Comparison of ENCODE assay signal across 1 cellular context in the genomic region with DNA sequence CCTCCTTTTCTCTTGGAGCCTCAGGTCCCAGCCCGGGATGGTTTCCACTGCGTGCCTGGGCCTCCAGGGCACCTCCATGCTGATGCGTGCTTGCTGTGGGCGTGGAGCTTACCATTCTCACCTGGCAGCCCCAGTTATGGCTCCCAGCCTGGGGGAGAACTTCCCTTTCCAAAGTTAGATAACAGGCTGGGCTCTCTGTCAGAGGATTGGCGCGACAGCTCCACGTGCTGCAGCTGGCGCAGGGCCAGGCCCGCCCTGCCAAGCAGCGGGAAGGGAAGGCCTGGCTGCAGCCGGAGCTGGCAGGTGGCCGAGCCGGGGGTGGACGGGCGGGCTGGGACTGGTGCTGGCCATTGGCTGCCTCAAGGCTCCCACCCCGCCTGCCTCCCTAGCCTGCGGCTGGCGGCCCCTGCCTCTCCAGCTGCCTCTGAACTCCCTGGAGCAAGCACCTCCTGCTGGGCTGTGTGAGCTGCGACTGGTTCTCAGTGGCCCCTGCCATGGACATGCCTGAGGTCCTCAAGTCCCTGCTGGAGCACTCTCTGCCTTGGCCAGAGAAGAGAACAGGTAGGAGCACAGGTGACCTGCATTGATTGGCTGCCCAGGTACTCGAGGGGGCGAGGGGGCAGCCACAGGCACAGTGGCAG.
TF ChIP-seq lines count a peak whose summit lies in the region.

No MANE protein-coding gene starts in this region.

TF ChIP-seq in HEK293, 187 proteins besides CTCF, POLR2A, EP300 and RAD21 (continued from another document and continues in another):
- TF ChIP-seq, protein P1, sequence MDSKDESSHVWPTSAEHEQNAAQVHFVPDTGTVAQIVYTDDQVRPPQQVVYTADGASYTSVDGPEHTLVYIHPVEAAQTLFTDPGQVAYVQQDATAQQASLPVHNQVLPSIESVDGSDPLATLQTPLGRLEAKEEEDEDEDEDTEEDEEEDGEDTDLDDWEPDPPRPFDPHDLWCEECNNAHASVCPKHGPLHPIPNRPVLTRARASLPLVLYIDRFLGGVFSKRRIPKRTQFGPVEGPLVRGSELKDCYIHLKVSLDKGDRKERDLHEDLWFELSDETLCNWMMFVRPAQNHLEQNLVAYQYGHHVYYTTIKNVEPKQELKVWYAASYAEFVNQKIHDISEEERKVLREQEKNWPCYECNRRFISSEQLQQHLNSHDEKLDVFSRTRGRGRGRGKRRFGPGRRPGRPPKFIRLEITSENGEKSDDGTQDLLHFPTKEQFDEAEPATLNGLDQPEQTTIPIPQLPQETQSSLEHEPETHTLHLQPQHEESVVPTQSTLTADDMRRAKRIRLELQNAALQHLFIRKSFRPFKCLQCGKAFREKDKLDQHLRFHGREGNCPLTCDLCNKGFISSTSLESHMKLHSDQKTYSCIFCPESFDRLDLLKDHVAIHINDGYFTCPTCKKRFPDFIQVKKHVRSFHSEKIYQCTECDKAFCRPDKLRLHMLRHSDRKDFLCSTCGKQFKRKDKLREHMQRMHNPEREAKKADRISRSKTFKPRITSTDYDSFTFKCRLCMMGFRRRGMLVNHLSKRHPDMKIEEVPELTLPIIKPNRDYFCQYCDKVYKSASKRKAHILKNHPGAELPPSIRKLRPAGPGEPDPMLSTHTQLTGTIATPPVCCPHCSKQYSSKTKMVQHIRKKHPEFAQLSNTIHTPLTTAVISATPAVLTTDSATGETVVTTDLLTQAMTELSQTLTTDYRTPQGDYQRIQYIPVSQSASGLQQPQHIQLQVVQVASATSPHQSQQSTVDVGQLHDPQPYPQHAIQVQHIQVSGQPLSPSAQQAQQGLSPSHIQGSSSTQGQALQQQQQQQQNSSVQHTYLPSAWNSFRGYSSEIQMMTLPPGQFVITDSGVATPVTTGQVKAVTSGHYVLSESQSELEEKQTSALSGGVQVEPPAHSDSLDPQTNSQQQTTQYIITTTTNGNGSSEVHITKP (tag by site-specific recombination; IDR thresholded peaks at IDR 0.05), result peak; percentile 91
- TF ChIP-seq ZNF558 (tag by site-specific recombination; IDR thresholded peaks at IDR 0.05) (no peak), ZNF335 (tag by site-specific recombination; conservative IDR thresholded peaks at IDR 0.05) (peak; percentile 84), AEBP2 (tag by site-specific recombination; IDR thresholded peaks at IDR 0.05; ENCODE audit: borderline replicate concordance) (no peak), KLF9 (tag by site-specific recombination; IDR thresholded peaks at IDR 0.05; ENCODE audit: low read depth) (peak; percentile 75), KLF8 (tag by site-specific recombination; IDR thresholded peaks at IDR 0.05) (peak; percentile 82), KLF1 (tag by site-specific recombination; IDR thresholded peaks at IDR 0.05) (peak; percentile 94), ZNF660 (tag by site-specific recombination; IDR thresholded peaks at IDR 0.05) (peak; percentile 98), ZNF76 (tag by site-specific recombination; IDR thresholded peaks at IDR 0.05; ENCODE audit: borderline replicate concordance, low read depth) (peak; percentile 60; the same call in 1 of the 2 replicates), ZNF830 (tag by site-specific recombination; IDR thresholded peaks at IDR 0.05; ENCODE audit: low read depth) (no peak), ZNF610 (tag by site-specific recombination; IDR thresholded peaks at IDR 0.05; ENCODE audit: borderline replicate concordance) (0 out of 2 replicates have a peak, but pooled peaks have one; percentile 26), ZSCAN30 (tag by site-specific recombination; IDR thresholded peaks at IDR 0.05) (peak; percentile 74; the same call in 1 of the 2 replicates), ZFHX2 (tag by site-specific recombination; conservative IDR thresholded peaks at IDR 0.05) (peak; percentile 94), ZBTB8A (tag by site-specific recombination; IDR thresholded peaks at IDR 0.05) (peak; percentile 49; the same call in 1 of the 2 replicates), GFI1B (tag by site-specific recombination; IDR thresholded peaks at IDR 0.05) (no peak), TRIM28 (IDR thresholded peaks at IDR 0.05; ENCODE audit: borderline replicate concordance, low read length) (peak; percentile 51; the same call in 1 of the 2 replicates), ZNF785 (tag by site-specific recombination; IDR thresholded peaks at IDR 0.05) (no peak), SP2 (tag by site-specific recombination; IDR thresholded peaks at IDR 0.05) (peak; percentile 86), ZNF221 (tag by site-specific recombination; IDR thresholded peaks at IDR 0.05; ENCODE audit: borderline replicate concordance) (no peak; the same call in 1 of the 2 replicates), ZNF366 (tag by site-specific recombination; conservative IDR thresholded peaks at IDR 0.05) (peak; percentile 43), ZNF629 (tag by site-specific recombination; IDR thresholded peaks at IDR 0.05) (peak; percentile 63), ZNF48 (tag by site-specific recombination; IDR thresholded peaks at IDR 0.05) (no peak), ZNF692 (tag by site-specific recombination; IDR thresholded peaks at IDR 0.05) (peak; percentile 73; the same call in 1 of the 2 replicates), ZBTB17 (tag by site-specific recombination; IDR thresholded peaks at IDR 0.05) (peak; percentile 76), GLIS2 (tag by site-specific recombination; IDR thresholded peaks at IDR 0.05) (peak; percentile 93), WT1 (tag by site-specific recombination; IDR thresholded peaks at IDR 0.05) (peak; percentile 92), ZNF23 (tag by site-specific recombination; IDR thresholded peaks at IDR 0.05; ENCODE audit: borderline replicate concordance) (no peak), ZNF416 (tag by site-specific recombination; IDR thresholded peaks at IDR 0.05) (peak; percentile 81; the same call in 1 of the 2 replicates), ZNF10 (tag by site-specific recombination; IDR thresholded peaks at IDR 0.05) (no peak), ZNF433 (tag by site-specific recombination; IDR thresholded peaks at IDR 0.05; ENCODE audit: low read depth) (no peak), HOXA7 (CRISPR knock-in tag; IDR thresholded peaks at IDR 0.05; ENCODE audit: borderline replicate concordance) (no peak)
- TF ChIP-seq, protein P2, sequence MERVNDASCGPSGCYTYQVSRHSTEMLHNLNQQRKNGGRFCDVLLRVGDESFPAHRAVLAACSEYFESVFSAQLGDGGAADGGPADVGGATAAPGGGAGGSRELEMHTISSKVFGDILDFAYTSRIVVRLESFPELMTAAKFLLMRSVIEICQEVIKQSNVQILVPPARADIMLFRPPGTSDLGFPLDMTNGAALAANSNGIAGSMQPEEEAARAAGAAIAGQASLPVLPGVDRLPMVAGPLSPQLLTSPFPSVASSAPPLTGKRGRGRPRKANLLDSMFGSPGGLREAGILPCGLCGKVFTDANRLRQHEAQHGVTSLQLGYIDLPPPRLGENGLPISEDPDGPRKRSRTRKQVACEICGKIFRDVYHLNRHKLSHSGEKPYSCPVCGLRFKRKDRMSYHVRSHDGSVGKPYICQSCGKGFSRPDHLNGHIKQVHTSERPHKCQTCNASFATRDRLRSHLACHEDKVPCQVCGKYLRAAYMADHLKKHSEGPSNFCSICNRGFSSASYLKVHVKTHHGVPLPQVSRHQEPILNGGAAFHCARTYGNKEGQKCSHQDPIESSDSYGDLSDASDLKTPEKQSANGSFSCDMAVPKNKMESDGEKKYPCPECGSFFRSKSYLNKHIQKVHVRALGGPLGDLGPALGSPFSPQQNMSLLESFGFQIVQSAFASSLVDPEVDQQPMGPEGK (tag by site-specific recombination; IDR thresholded peaks at IDR 0.05), result peak; percentile 97
- TF ChIP-seq, protein P3, sequence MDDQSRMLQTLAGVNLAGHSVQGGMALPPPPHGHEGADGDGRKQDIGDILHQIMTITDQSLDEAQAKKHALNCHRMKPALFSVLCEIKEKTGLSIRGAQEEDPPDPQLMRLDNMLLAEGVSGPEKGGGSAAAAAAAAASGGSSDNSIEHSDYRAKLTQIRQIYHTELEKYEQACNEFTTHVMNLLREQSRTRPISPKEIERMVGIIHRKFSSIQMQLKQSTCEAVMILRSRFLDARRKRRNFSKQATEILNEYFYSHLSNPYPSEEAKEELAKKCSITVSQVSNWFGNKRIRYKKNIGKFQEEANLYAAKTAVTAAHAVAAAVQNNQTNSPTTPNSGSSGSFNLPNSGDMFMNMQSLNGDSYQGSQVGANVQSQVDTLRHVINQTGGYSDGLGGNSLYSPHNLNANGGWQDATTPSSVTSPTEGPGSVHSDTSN (CRISPR knock-in tag; IDR thresholded peaks at IDR 0.05), result peak; percentile 74; the same call in 1 of the 2 replicates
- TF ChIP-seq, protein P4, sequence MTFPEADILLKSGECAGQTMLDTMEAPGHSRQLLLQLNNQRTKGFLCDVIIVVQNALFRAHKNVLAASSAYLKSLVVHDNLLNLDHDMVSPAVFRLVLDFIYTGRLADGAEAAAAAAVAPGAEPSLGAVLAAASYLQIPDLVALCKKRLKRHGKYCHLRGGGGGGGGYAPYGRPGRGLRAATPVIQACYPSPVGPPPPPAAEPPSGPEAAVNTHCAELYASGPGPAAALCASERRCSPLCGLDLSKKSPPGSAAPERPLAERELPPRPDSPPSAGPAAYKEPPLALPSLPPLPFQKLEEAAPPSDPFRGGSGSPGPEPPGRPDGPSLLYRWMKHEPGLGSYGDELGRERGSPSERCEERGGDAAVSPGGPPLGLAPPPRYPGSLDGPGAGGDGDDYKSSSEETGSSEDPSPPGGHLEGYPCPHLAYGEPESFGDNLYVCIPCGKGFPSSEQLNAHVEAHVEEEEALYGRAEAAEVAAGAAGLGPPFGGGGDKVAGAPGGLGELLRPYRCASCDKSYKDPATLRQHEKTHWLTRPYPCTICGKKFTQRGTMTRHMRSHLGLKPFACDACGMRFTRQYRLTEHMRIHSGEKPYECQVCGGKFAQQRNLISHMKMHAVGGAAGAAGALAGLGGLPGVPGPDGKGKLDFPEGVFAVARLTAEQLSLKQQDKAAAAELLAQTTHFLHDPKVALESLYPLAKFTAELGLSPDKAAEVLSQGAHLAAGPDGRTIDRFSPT (tag by site-specific recombination; IDR thresholded peaks at IDR 0.05), result peak; percentile 24; the same call in 1 of the 2 replicates
- TF ChIP-seq, protein P5, sequence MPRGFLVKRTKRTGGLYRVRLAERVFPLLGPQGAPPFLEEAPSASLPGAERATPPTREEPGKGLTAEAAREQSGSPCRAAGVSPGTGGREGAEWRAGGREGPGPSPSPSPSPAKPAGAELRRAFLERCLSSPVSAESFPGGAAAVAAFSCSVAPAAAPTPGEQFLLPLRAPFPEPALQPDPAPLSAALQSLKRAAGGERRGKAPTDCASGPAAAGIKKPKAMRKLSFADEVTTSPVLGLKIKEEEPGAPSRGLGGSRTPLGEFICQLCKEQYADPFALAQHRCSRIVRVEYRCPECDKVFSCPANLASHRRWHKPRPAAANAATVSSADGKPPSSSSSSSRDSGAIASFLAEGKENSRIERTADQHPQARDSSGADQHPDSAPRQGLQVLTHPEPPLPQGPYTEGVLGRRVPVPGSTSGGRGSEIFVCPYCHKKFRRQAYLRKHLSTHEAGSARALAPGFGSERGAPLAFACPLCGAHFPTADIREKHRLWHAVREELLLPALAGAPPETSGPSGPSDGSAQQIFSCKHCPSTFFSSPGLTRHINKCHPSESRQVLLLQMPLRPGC (tag by site-specific recombination; IDR thresholded peaks at IDR 0.05), result peak; percentile 71; the same call in 1 of the 2 replicates
- TF ChIP-seq, protein P6, sequence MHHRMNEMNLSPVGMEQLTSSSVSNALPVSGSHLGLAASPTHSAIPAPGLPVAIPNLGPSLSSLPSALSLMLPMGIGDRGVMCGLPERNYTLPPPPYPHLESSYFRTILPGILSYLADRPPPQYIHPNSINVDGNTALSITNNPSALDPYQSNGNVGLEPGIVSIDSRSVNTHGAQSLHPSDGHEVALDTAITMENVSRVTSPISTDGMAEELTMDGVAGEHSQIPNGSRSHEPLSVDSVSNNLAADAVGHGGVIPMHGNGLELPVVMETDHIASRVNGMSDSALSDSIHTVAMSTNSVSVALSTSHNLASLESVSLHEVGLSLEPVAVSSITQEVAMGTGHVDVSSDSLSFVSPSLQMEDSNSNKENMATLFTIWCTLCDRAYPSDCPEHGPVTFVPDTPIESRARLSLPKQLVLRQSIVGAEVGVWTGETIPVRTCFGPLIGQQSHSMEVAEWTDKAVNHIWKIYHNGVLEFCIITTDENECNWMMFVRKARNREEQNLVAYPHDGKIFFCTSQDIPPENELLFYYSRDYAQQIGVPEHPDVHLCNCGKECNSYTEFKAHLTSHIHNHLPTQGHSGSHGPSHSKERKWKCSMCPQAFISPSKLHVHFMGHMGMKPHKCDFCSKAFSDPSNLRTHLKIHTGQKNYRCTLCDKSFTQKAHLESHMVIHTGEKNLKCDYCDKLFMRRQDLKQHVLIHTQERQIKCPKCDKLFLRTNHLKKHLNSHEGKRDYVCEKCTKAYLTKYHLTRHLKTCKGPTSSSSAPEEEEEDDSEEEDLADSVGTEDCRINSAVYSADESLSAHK (tag by site-specific recombination; IDR thresholded peaks at IDR 0.05), result peak; percentile 59; the same call in 1 of the 2 replicates
- TF ChIP-seq, protein P7, sequence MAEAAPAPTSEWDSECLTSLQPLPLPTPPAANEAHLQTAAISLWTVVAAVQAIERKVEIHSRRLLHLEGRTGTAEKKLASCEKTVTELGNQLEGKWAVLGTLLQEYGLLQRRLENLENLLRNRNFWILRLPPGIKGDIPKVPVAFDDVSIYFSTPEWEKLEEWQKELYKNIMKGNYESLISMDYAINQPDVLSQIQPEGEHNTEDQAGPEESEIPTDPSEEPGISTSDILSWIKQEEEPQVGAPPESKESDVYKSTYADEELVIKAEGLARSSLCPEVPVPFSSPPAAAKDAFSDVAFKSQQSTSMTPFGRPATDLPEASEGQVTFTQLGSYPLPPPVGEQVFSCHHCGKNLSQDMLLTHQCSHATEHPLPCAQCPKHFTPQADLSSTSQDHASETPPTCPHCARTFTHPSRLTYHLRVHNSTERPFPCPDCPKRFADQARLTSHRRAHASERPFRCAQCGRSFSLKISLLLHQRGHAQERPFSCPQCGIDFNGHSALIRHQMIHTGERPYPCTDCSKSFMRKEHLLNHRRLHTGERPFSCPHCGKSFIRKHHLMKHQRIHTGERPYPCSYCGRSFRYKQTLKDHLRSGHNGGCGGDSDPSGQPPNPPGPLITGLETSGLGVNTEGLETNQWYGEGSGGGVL (tag by site-specific recombination; IDR thresholded peaks at IDR 0.05), result peak; percentile 92
